In genomic region chr9:5900622-5901021, GRCh38 we compare ENCODE assay signal across 28 cellular contexts. TPM values are rescaled to one million over a fixed set of nuclear protein-coding genes. Genes with fewer than 3 reads are reported as not detected.
"Had no signal": no experiment of that assay in that cellular context is flagged by ENCODE, and none has a peak within 500 bp of the region (broad histone marks: within the 10 kb centered on the region; RNA-seq: fewer than 3 reads in every experiment).

No MANE protein-coding gene starts in this region.

- H3K9me3 Mint-ChIP-seq: dendritic cell treated with granulocyte-macrophage colony-stimulating factor and Interleukin-4, amounts not matched to agents 40 ng/mL and 50 ng/mL, for 4 days; effector memory CD8-positive, alpha-beta T cell; immature natural killer cell; stimulated activated naive B cell treated with anti-CD40 and anti-IgM and Interleukin-4, amounts not matched to agents 10 μg/mL and 1 μg/mL and 100 μg/mL, for 72 hours had no signal

- DNase-seq: cerebellar nuclear complex; effector memory CD8-positive, alpha-beta T cell; esophagus squamous epithelium; foreskin keratinocyte; immature natural killer cell; left cardiac atrium; left ventricle myocardium inferior; lower lobe of right lung; mesendoderm; naive thymus-derived CD4-positive, alpha-beta T cell; retina; stimulated activated CD4-positive, alpha-beta T cell treated with anti-CD3 and anti-CD28 coated beads, Interleukin-2, amount 100 ng/mL, for 24 hours; stimulated activated CD4-positive, alpha-beta T cell treated with anti-CD3 and anti-CD28 coated beads, Interleukin-4, amount 100 ng/mL, for 4 hours; stimulated activated naive B cell treated with anti-CD40 and anti-IgM and Interleukin-4, amounts not matched to agents 10 μg/mL and 1 μg/mL and 100 μg/mL, for 72 hours; stomach; substantia nigra; transverse colon had no signal

- H3K4me3 Mint-ChIP-seq: dendritic cell treated with granulocyte-macrophage colony-stimulating factor and Interleukin-4, amounts not matched to agents 40 ng/mL and 50 ng/mL, for 4 days; effector memory CD8-positive, alpha-beta T cell; immature natural killer cell; naive thymus-derived CD4-positive, alpha-beta T cell; stimulated activated naive B cell treated with anti-CD40 and anti-IgM and Interleukin-4, amounts not matched to agents 10 μg/mL and 1 μg/mL and 100 μg/mL, for 72 hours had no signal

- H3K4me3 ChIP-seq: esophagus squamous epithelium, left ventricle myocardium inferior, lower lobe of right lung, skin epidermis, stomach, thoracic aorta, transverse colon had no signal

- H3K27ac Mint-ChIP-seq: dendritic cell treated with granulocyte-macrophage colony-stimulating factor and Interleukin-4, amounts not matched to agents 40 ng/mL and 50 ng/mL, for 4 days; effector memory CD8-positive, alpha-beta T cell; progenitor cell of endocrine pancreas; stimulated activated naive B cell treated with anti-CD40 and anti-IgM and Interleukin-4, amounts not matched to agents 10 μg/mL and 1 μg/mL and 100 μg/mL, for 72 hours had no signal

- H3K4me1 Mint-ChIP-seq: immature natural killer cell; stimulated activated naive B cell treated with anti-CD40 and anti-IgM and Interleukin-4, amounts not matched to agents 10 μg/mL and 1 μg/mL and 100 μg/mL, for 72 hours had no signal

- ATAC-seq: effector memory CD8-positive, alpha-beta T cell; foreskin keratinocyte; left cardiac atrium; lower lobe of right lung; naive thymus-derived CD4-positive, alpha-beta T cell; sciatic nerve; stimulated activated naive B cell treated with anti-CD40 and anti-IgM and Interleukin-4, amounts not matched to agents 10 μg/mL and 1 μg/mL and 100 μg/mL, for 72 hours had no signal

- H3K27ac ChIP-seq: epithelial cell of prostate, esophagus squamous epithelium, foreskin keratinocyte, left ventricle myocardium inferior, lower lobe of right lung, neutrophil, skin epidermis, stomach, thoracic aorta, transverse colon had no signal

- H3K27me3 ChIP-seq: esophagus squamous epithelium, foreskin keratinocyte, neutrophil, stomach, transverse colon had no signal

- H3K9me3 ChIP-seq: esophagus squamous epithelium, left ventricle myocardium inferior, lower lobe of right lung, neutrophil, stomach, thoracic aorta, transverse colon had no signal

- H3K4me1 ChIP-seq: esophagus squamous epithelium, lower lobe of right lung, stomach had no signal

- H3K27me3 Mint-ChIP-seq: dendritic cell treated with granulocyte-macrophage colony-stimulating factor and Interleukin-4, amounts not matched to agents 40 ng/mL and 50 ng/mL, for 4 days; effector memory CD8-positive, alpha-beta T cell; naive thymus-derived CD4-positive, alpha-beta T cell; progenitor cell of endocrine pancreas; stimulated activated naive B cell treated with anti-CD40 and anti-IgM and Interleukin-4, amounts not matched to agents 10 μg/mL and 1 μg/mL and 100 μg/mL, for 72 hours had no signal

RNA-seq across cellular contexts. Expression of gene MLANA, which starts 9.9 kb away (rescaled TPM):
- total RNA-seq: esophagus squamous epithelium; foreskin keratinocyte; left cardiac atrium; left ventricle myocardium inferior; lower lobe of right lung; naive thymus-derived CD4-positive, alpha-beta T cell; osteocyte; progenitor cell of endocrine pancreas; sciatic nerve; stomach; thoracic aorta; transverse colon; urinary bladder had no signal
- polyA plus RNA-seq: foreskin keratinocyte, keratinocyte, neural cell, stomach, urinary bladder had no signal
